ENCODE assay signal across 26 cellular contexts in genomic region chr20:7346026-7346425, GRCh38.
"Had no signal": no experiment of that assay in that cellular context is flagged by ENCODE, and none has a peak within 500 bp of the region (broad histone marks: within the 10 kb centered on the region; RNA-seq: fewer than 3 reads in every experiment).

No MANE protein-coding gene starts in this region.

- H3K4me1 ChIP-seq: adrenal gland, ascending aorta, breast epithelium, esophagus muscularis mucosa, gastroesophageal sphincter, heart right ventricle had no signal

- DNase-seq: activated CD4-positive, alpha-beta memory T cell treated with anti-CD3 and anti-CD28 coated beads for 36 hours; activated CD4-positive, alpha-beta T cell treated with anti-CD3 and anti-CD28 coated beads for 36 hours; activated CD4-positive, alpha-beta T cell treated with anti-CD3 and anti-CD28 coated beads, Interleukin-2, amount 10 ng/mL, durations not matched to agents 24 days and 14 days; activated CD4-positive, CD25-positive, alpha-beta regulatory T cell; activated CD4-positive, CD25-positive, alpha-beta regulatory T cell treated with anti-CD3 and anti-CD28 coated beads, Interleukin-2, amount 50 U/mL, for 72 hours; activated CD8-positive, alpha-beta memory T cell treated with anti-CD3 and anti-CD28 coated beads, Interleukin-2, amount 10 ng/mL, durations not matched to agents 7 days and 5 days; activated CD8-positive, alpha-beta memory T cell treated with anti-CD3 and anti-CD28 coated beads, Interleukin-2, amount 50 U/mL, for 4 hours; activated CD8-positive, alpha-beta T cell treated with anti-CD3 and anti-CD28 coated beads, Interleukin-2, amount 10 ng/mL, durations not matched to agents 7 days and 5 days; activated effector memory CD4-positive, alpha-beta T cell treated with anti-CD3 and anti-CD28 coated beads, Interleukin-2, amount 50 U/mL, for 16 hours; activated naive CD4-positive, alpha-beta T cell treated with anti-CD3 and anti-CD28 coated beads for 36 hours; activated naive CD8-positive, alpha-beta T cell treated with anti-CD3 and anti-CD28 coated beads for 36 hours; activated naive CD8-positive, alpha-beta T cell treated with anti-CD3 and anti-CD28 coated beads, Interleukin-2, amount 50 U/mL, for 24 hours; activated T-cell treated with anti-CD3 and anti-CD28 coated beads, Interleukin-2, amount 50 U/mL, for 1 hour; activated T-cell treated with anti-CD3 and anti-CD28 coated beads, Interleukin-2, amount 50 U/mL, for 48 hours; adrenal gland; dorsolateral prefrontal cortex; effector memory CD4-positive, alpha-beta T cell; foreskin melanocyte; heart right ventricle; T-helper 2 cell had no signal

- H3K4me3 ChIP-seq: adrenal gland, ascending aorta, breast epithelium, coronary artery, dorsolateral prefrontal cortex, esophagus muscularis mucosa, gastroesophageal sphincter, heart right ventricle, hepatocyte had no signal

- H3K36me3 ChIP-seq: adrenal gland, ascending aorta, breast epithelium, esophagus muscularis mucosa, gastroesophageal sphincter, heart right ventricle had no signal

- H2AFZ ChIP-seq: hepatocyte had no signal

- H3K9me3 ChIP-seq: adrenal gland, ascending aorta, breast epithelium, esophagus muscularis mucosa, gastroesophageal sphincter, heart right ventricle had no signal

- H3K4me2 ChIP-seq: hepatocyte had no signal

- H3K27me3 ChIP-seq: adrenal gland, ascending aorta, breast epithelium, dorsolateral prefrontal cortex, esophagus muscularis mucosa, gastroesophageal sphincter, heart right ventricle, hepatocyte had no signal

- ATAC-seq: activated CD4-positive, alpha-beta T cell treated with anti-CD3 and anti-CD28 coated beads for 36 hours; activated CD8-positive, alpha-beta memory T cell treated with anti-CD3 and anti-CD28 coated beads, Interleukin-2, amount 10 ng/mL, durations not matched to agents 7 days and 5 days; activated CD8-positive, alpha-beta T cell treated with anti-CD3 and anti-CD28 coated beads, Interleukin-2, amount 10 ng/mL, durations not matched to agents 7 days and 5 days; activated naive CD8-positive, alpha-beta T cell treated with anti-CD3 and anti-CD28 coated beads, Interleukin-2, amount 50 U/mL, for 24 hours; gastroesophageal sphincter; heart right ventricle had no signal

- H3K27ac ChIP-seq: adrenal gland, ascending aorta, breast epithelium, coronary artery, dorsolateral prefrontal cortex, esophagus muscularis mucosa, gastroesophageal sphincter, heart right ventricle, hepatocyte had no signal

- H3K79me2 ChIP-seq: hepatocyte had no signal
